Comparison of ENCODE assay signal across 1 cellular context in genomic region chr19:45693168-45693788, GRCh38.
A peak's percentile ranks its signal among the peaks of the same experiment; 100 is the strongest.
TF ChIP-seq lines count a peak whose summit lies in the region.

No MANE protein-coding gene starts in this region.

TF ChIP-seq in H1, 55 proteins besides CTCF, POLR2A, EP300 and RAD21:
- TF ChIP-seq ATF2 (IDR thresholded peaks at IDR 0.05; ENCODE audit: low read length) (no peak), KDM5A (IDR thresholded peaks at IDR 0.05; ENCODE audit: low read length) (no peak), SP4 (IDR thresholded peaks at IDR 0.05; ENCODE audit: low read length) (no peak), RNF2 (IDR thresholded peaks at IDR 0.05; ENCODE audit: borderline replicate concordance, low read depth, low read length, missing control alignments, poor library complexity, severe bottlenecking) (no peak), EGR1 (IDR thresholded peaks at IDR 0.05; ENCODE audit: borderline replicate concordance, low read depth, low read length) (no peak), NANOG (IDR thresholded peaks at IDR 0.05; ENCODE audit: insufficient read depth, low read depth, low read length, poor library complexity, severe bottlenecking) (no peak), CHD7 (IDR thresholded peaks at IDR 0.05; ENCODE audit: insufficient replicate concordance, low read length) (no peak), TBP (IDR thresholded peaks at IDR 0.05; ENCODE audit: low read depth, low read length) (peak; percentile 47; the same call in 1 of the 2 replicates), CREB1 (IDR thresholded peaks at IDR 0.05) (no peak), SRF (IDR thresholded peaks at IDR 0.05; ENCODE audit: low read depth, low read length) (no peak), SP2 (IDR thresholded peaks at IDR 0.05; ENCODE audit: low read length) (no peak), FOSL1 (IDR thresholded peaks at IDR 0.05; ENCODE audit: insufficient read depth, low read depth, low read length) (no peak), CBX5 (IDR thresholded peaks at IDR 0.05; ENCODE audit: low read depth, low read length) (no peak), POU5F1 (IDR thresholded peaks at IDR 0.05; ENCODE audit: low read depth, low read length) (no peak), ASH2L (IDR thresholded peaks at IDR 0.05; ENCODE audit: low read length) (peak; percentile 1), SP1 (IDR thresholded peaks at IDR 0.05; ENCODE audit: low read depth, low read length) (no peak), USF2 (IDR thresholded peaks at IDR 0.05; ENCODE audit: low read length) (no peak), PHF8 (conservative IDR thresholded peaks at IDR 0.05; ENCODE audit: low read depth, low read length) (no peak), SIRT6 (IDR thresholded peaks at IDR 0.05; ENCODE audit: low read length) (no peak), ZNF274 (IDR thresholded peaks at IDR 0.05; ENCODE audit: borderline replicate concordance, extremely low read depth, low read length) (no peak), RFX5 (IDR thresholded peaks at IDR 0.05; ENCODE audit: borderline replicate concordance, low read depth, low read length) (no peak), JUND (IDR thresholded peaks at IDR 0.05; ENCODE audit: low read length) (0 out of 2 replicates have a peak, but pooled peaks have one; percentile 34), HDAC6 (IDR thresholded peaks at IDR 0.05; ENCODE audit: low read depth, low read length) (no peak), SIN3A (conservative IDR thresholded peaks at IDR 0.05 in 1 of 2, IDR thresholded peaks at IDR 0.05 in 1 of 2; ENCODE audit: low read depth in 1 of 2, low read length in 2 of 2) (peak; percentile 51 to 56; a peak in 1 of 4 replicates), KDM1A (IDR thresholded peaks at IDR 0.05; ENCODE audit: borderline replicate concordance, low read length) (no peak), KDM4A (IDR thresholded peaks at IDR 0.05; ENCODE audit: low read depth, low read length, severe bottlenecking) (no peak), CBX8 (IDR thresholded peaks at IDR 0.05; ENCODE audit: borderline replicate concordance, low read depth, low read length) (no peak), SAP30 (IDR thresholded peaks at IDR 0.05; ENCODE audit: insufficient read depth, insufficient replicate concordance, low read length) (no peak), YY1 (IDR thresholded peaks at IDR 0.05; ENCODE audit: low read depth, low read length) (no peak), BCL11A (IDR thresholded peaks at IDR 0.05; ENCODE audit: low read depth in 2 of 2, low read length in 2 of 2) (no peak), GABPA (IDR thresholded peaks at IDR 0.05; ENCODE audit: borderline replicate concordance, insufficient read depth, low read length) (peak; percentile 67; the same call in 1 of the 2 replicates), BRCA1 (IDR thresholded peaks at IDR 0.05; ENCODE audit: low read depth, low read length) (no peak), TAF7 (optimal IDR thresholded peaks at IDR 0.05; ENCODE audit: borderline replicate concordance, low read depth, low read length) (no peak), CHD1 (IDR thresholded peaks at IDR 0.05; ENCODE audit: low read depth, low read length) (no peak), MAX (IDR thresholded peaks at IDR 0.05) (no peak), RBBP5 (IDR thresholded peaks at IDR 0.05; ENCODE audit: borderline replicate concordance, low read depth, low read length) (no peak; the same call in 1 of the 2 replicates), CHD2 (IDR thresholded peaks at IDR 0.05; ENCODE audit: low read length) (no peak), ATF3 (IDR thresholded peaks at IDR 0.05; ENCODE audit: insufficient read depth, low read depth, low read length) (no peak), TAF1 (IDR thresholded peaks at IDR 0.05; ENCODE audit: low read depth, low read length) (no peak), POLR2AphosphoS5 (IDR thresholded peaks at IDR 0.05; ENCODE audit: low read depth, low read length) (no peak), TCF12 (IDR thresholded peaks at IDR 0.05; ENCODE audit: low read depth, low read length) (no peak), CEBPB (IDR thresholded peaks at IDR 0.05; ENCODE audit: low read depth, low read length) (no peak), GTF2F1 (IDR thresholded peaks at IDR 0.05; ENCODE audit: borderline replicate concordance, low read depth, low read length) (0 out of 2 replicates have a peak, but pooled peaks have one; percentile 30), BACH1 (IDR thresholded peaks at IDR 0.05; ENCODE audit: low read length) (no peak), SUZ12 (IDR thresholded peaks at IDR 0.05; ENCODE audit: low read length) (no peak), HDAC2 (IDR thresholded peaks at IDR 0.05; ENCODE audit: borderline replicate concordance in 1 of 2, low read depth in 2 of 2, low read length in 2 of 2) (no peak), SIX5 (IDR thresholded peaks at IDR 0.05; ENCODE audit: low read depth, low read length) (no peak), NRF1 (IDR thresholded peaks at IDR 0.05; ENCODE audit: low read depth, low read length) (no peak), MAFK (IDR thresholded peaks at IDR 0.05; ENCODE audit: low read depth, low read length) (no peak), E2F6 (IDR thresholded peaks at IDR 0.05) (no peak), TEAD4 (IDR thresholded peaks at IDR 0.05; ENCODE audit: low read depth, low read length) (no peak), JUN (IDR thresholded peaks at IDR 0.05; ENCODE audit: low read depth, low read length) (no peak), EZH2 (IDR thresholded peaks at IDR 0.05; ENCODE audit: low read depth, low read length, severe bottlenecking) (no peak), CTBP2 (IDR thresholded peaks at IDR 0.05; ENCODE audit: borderline replicate concordance, insufficient read depth, insufficient read length, low read length) (no peak), RXRA (IDR thresholded peaks at IDR 0.05; ENCODE audit: insufficient read depth, low read depth, low read length) (0 out of 2 replicates have a peak, but pooled peaks have one; percentile 82)
